In the genomic region with DNA sequence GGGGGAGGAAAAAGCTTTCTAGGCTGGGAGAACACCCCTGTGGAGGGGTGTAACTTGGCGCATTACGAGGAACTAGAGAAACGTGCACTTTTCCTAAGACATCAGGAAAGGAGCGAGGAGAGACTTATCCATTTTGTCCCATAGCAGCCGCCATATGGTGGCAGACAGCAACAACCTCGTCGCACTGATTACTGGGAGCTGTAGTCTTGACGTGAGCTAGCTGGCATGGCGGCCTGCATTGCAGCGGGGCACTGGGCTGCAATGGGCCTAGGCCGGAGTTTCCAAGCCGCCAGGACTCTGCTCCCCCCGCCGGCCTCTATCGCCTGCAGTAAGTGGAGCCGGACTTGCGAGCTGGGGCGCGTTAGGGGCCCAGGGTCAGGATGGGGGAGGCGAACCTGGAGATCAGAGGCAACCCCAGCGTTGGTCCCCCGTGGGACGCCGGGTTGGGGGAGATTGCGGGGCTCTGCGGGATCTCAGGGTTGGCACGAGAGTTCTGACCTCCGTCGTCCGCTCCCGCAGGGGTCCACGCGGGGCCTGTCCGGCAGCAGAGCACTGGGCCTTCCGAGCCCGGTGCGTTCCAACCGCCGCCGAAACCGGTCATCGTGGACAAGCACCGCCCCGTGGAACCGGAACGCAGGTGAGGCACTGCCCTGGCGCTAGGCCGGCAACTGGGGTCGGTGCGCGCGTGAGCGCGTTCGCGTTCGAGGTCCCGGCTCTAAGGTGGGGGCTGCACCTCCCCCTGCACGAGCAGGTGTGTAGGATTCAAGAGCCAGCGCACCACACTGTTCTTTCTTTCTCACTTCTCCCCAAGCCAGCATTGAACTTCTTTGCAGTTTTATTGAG, we compare ENCODE assay signal across 1 cellular context.
TF ChIP-seq lines count a peak whose summit lies in the region.

A gene (plus strand): TSS at position 201 of the 843 bp plus-strand sequence. CDS start 25 bp downstream, at position 226.

TF ChIP-seq in HEK293, 187 proteins besides CTCF, POLR2A, EP300 and RAD21 (continued from another document and continues in another):
- TF ChIP-seq, protein P1, sequence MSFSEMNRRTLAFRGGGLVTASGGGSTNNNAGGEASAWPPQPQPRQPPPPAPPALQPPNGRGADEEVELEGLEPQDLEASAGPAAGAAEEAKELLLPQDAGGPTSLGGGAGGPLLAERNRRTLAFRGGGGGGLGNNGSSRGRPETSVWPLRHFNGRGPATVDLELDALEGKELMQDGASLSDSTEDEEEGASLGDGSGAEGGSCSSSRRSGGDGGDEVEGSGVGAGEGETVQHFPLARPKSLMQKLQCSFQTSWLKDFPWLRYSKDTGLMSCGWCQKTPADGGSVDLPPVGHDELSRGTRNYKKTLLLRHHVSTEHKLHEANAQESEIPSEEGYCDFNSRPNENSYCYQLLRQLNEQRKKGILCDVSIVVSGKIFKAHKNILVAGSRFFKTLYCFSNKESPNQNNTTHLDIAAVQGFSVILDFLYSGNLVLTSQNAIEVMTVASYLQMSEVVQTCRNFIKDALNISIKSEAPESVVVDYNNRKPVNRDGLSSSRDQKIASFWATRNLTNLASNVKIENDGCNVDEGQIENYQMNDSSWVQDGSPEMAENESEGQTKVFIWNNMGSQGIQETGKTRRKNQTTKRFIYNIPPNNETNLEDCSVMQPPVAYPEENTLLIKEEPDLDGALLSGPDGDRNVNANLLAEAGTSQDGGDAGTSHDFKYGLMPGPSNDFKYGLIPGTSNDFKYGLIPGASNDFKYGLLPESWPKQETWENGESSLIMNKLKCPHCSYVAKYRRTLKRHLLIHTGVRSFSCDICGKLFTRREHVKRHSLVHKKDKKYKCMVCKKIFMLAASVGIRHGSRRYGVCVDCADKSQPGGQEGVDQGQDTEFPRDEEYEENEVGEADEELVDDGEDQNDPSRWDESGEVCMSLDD (tag by site-specific recombination; IDR thresholded peaks at IDR 0.05) = peak; percentile 62
- TF ChIP-seq ZNF600 (tag by site-specific recombination; IDR thresholded peaks at IDR 0.05) (0 out of 2 replicates have a peak, but pooled peaks have one; percentile 17), ZNF292 (tag by site-specific recombination; IDR thresholded peaks at IDR 0.05; ENCODE audit: borderline replicate concordance, low read depth) (no peak), YY2 (tag by site-specific recombination; IDR thresholded peaks at IDR 0.05) (peak; percentile 92), ZIC2 (tag by site-specific recombination; IDR thresholded peaks at IDR 0.05) (peak; percentile 52), ZNF274 (IDR thresholded peaks at IDR 0.05; ENCODE audit: low read length) (no peak), ZNF274 (tag by site-specific recombination; IDR thresholded peaks at IDR 0.05; ENCODE audit: borderline replicate concordance) (no peak), ZNF157 (tag by site-specific recombination; IDR thresholded peaks at IDR 0.05) (no peak), YY1 (tag by site-specific recombination; IDR thresholded peaks at IDR 0.05) (peak; percentile 93), ZBTB7A (tag by site-specific recombination; IDR thresholded peaks at IDR 0.05; ENCODE audit: low read depth) (0 out of 2 replicates have a peak, but pooled peaks have one; percentile 12), ZNF140 (tag by site-specific recombination; IDR thresholded peaks at IDR 0.05) (no peak), EGR2 (tag by site-specific recombination; IDR thresholded peaks at IDR 0.05; ENCODE audit: low read depth) (no peak), ZNF777 (tag by site-specific recombination; IDR thresholded peaks at IDR 0.05; ENCODE audit: borderline replicate concordance) (peak; percentile 71; the same call in 1 of the 2 replicates), ZBTB17 (tag by site-specific recombination; IDR thresholded peaks at IDR 0.05) (peak; percentile 90), ZFP37 (tag by site-specific recombination; IDR thresholded peaks at IDR 0.05) (peak; percentile 67; the same call in 1 of the 2 replicates), ZNF621 (tag by site-specific recombination; IDR thresholded peaks at IDR 0.05) (no peak), ZNF701 (tag by site-specific recombination; IDR thresholded peaks at IDR 0.05) (no peak), ZNF561 (tag by site-specific recombination; IDR thresholded peaks at IDR 0.05; ENCODE audit: borderline replicate concordance) (0 out of 2 replicates have a peak, but pooled peaks have one; percentile 59), SP3 (tag by site-specific recombination; IDR thresholded peaks at IDR 0.05) (peak; percentile 45), PRDM1 (tag by site-specific recombination; IDR thresholded peaks at IDR 0.05) (0 out of 2 replicates have a peak, but pooled peaks have one; percentile 33), TRIM28 (IDR thresholded peaks at IDR 0.05; ENCODE audit: borderline replicate concordance, low read length) (peak; percentile 69; the same call in 1 of the 2 replicates)
- TF ChIP-seq, protein P2, sequence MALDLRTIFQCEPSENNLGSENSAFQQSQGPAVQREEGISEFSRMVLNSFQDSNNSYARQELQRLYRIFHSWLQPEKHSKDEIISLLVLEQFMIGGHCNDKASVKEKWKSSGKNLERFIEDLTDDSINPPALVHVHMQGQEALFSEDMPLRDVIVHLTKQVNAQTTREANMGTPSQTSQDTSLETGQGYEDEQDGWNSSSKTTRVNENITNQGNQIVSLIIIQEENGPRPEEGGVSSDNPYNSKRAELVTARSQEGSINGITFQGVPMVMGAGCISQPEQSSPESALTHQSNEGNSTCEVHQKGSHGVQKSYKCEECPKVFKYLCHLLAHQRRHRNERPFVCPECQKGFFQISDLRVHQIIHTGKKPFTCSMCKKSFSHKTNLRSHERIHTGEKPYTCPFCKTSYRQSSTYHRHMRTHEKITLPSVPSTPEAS (tag by site-specific recombination; IDR thresholded peaks at IDR 0.05) = 0 out of 2 replicates have a peak, but pooled peaks have one; percentile 42
- TF ChIP-seq, protein P3, sequence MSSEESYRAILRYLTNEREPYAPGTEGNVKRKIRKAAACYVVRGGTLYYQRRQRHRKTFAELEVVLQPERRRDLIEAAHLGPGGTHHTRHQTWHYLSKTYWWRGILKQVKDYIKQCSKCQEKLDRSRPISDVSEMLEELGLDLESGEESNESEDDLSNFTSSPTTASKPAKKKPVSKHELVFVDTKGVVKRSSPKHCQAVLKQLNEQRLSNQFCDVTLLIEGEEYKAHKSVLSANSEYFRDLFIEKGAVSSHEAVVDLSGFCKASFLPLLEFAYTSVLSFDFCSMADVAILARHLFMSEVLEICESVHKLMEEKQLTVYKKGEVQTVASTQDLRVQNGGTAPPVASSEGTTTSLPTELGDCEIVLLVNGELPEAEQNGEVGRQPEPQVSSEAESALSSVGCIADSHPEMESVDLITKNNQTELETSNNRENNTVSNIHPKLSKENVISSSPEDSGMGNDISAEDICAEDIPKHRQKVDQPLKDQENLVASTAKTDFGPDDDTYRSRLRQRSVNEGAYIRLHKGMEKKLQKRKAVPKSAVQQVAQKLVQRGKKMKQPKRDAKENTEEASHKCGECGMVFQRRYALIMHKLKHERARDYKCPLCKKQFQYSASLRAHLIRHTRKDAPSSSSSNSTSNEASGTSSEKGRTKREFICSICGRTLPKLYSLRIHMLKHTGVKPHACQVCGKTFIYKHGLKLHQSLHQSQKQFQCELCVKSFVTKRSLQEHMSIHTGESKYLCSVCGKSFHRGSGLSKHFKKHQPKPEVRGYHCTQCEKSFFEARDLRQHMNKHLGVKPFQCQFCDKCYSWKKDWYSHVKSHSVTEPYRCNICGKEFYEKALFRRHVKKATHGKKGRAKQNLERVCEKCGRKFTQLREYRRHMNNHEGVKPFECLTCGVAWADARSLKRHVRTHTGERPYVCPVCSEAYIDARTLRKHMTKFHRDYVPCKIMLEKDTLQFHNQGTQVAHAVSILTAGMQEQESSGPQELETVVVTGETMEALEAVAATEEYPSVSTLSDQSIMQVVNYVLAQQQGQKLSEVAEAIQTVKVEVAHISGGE (tag by site-specific recombination; conservative IDR thresholded peaks at IDR 0.05; ENCODE audit: low read depth) = peak; percentile 86
- TF ChIP-seq, protein P4, sequence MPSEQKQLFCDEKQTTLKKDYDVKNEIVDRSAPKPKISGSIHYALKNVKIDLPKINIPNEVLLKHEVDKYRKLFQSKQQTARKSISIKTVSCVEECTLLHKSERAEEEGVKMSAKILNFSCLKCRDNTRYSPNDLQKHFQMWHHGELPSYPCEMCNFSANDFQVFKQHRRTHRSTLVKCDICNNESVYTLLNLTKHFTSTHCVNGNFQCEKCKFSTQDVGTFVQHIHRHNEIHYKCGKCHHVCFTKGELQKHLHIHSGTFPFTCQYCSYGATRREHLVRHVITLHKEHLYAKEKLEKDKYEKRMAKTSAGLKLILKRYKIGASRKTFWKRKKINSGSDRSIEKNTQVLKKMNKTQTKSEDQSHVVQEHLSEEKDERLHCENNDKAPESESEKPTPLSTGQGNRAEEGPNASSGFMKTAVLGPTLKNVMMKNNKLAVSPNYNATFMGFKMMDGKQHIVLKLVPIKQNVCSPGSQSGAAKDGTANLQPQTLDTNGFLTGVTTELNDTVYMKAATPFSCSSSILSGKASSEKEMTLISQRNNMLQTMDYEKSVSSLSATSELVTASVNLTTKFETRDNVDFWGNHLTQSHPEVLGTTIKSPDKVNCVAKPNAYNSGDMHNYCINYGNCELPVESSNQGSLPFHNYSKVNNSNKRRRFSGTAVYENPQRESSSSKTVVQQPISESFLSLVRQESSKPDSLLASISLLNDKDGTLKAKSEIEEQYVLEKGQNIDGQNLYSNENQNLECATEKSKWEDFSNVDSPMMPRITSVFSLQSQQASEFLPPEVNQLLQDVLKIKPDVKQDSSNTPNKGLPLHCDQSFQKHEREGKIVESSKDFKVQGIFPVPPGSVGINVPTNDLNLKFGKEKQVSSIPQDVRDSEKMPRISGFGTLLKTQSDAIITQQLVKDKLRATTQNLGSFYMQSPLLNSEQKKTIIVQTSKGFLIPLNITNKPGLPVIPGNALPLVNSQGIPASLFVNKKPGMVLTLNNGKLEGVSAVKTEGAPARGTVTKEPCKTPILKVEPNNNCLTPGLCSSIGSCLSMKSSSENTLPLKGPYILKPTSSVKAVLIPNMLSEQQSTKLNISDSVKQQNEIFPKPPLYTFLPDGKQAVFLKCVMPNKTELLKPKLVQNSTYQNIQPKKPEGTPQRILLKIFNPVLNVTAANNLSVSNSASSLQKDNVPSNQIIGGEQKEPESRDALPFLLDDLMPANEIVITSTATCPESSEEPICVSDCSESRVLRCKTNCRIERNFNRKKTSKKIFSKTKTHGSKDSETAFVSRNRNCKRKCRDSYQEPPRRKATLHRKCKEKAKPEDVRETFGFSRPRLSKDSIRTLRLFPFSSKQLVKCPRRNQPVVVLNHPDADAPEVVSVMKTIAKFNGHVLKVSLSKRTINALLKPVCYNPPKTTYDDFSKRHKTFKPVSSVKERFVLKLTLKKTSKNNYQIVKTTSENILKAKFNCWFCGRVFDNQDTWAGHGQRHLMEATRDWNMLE (tag by site-specific recombination; conservative IDR thresholded peaks at IDR 0.05; ENCODE audit: low read depth) = peak; percentile 73
- TF ChIP-seq, protein P5, sequence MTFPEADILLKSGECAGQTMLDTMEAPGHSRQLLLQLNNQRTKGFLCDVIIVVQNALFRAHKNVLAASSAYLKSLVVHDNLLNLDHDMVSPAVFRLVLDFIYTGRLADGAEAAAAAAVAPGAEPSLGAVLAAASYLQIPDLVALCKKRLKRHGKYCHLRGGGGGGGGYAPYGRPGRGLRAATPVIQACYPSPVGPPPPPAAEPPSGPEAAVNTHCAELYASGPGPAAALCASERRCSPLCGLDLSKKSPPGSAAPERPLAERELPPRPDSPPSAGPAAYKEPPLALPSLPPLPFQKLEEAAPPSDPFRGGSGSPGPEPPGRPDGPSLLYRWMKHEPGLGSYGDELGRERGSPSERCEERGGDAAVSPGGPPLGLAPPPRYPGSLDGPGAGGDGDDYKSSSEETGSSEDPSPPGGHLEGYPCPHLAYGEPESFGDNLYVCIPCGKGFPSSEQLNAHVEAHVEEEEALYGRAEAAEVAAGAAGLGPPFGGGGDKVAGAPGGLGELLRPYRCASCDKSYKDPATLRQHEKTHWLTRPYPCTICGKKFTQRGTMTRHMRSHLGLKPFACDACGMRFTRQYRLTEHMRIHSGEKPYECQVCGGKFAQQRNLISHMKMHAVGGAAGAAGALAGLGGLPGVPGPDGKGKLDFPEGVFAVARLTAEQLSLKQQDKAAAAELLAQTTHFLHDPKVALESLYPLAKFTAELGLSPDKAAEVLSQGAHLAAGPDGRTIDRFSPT (tag by site-specific recombination; IDR thresholded peaks at IDR 0.05) = peak; percentile 72
- TF ChIP-seq, protein P6, sequence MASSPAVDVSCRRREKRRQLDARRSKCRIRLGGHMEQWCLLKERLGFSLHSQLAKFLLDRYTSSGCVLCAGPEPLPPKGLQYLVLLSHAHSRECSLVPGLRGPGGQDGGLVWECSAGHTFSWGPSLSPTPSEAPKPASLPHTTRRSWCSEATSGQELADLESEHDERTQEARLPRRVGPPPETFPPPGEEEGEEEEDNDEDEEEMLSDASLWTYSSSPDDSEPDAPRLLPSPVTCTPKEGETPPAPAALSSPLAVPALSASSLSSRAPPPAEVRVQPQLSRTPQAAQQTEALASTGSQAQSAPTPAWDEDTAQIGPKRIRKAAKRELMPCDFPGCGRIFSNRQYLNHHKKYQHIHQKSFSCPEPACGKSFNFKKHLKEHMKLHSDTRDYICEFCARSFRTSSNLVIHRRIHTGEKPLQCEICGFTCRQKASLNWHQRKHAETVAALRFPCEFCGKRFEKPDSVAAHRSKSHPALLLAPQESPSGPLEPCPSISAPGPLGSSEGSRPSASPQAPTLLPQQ (tag by site-specific recombination; IDR thresholded peaks at IDR 0.05) = peak; percentile 18; the same call in 1 of the 2 replicates
- TF ChIP-seq, protein P7, sequence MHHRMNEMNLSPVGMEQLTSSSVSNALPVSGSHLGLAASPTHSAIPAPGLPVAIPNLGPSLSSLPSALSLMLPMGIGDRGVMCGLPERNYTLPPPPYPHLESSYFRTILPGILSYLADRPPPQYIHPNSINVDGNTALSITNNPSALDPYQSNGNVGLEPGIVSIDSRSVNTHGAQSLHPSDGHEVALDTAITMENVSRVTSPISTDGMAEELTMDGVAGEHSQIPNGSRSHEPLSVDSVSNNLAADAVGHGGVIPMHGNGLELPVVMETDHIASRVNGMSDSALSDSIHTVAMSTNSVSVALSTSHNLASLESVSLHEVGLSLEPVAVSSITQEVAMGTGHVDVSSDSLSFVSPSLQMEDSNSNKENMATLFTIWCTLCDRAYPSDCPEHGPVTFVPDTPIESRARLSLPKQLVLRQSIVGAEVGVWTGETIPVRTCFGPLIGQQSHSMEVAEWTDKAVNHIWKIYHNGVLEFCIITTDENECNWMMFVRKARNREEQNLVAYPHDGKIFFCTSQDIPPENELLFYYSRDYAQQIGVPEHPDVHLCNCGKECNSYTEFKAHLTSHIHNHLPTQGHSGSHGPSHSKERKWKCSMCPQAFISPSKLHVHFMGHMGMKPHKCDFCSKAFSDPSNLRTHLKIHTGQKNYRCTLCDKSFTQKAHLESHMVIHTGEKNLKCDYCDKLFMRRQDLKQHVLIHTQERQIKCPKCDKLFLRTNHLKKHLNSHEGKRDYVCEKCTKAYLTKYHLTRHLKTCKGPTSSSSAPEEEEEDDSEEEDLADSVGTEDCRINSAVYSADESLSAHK (tag by site-specific recombination; IDR thresholded peaks at IDR 0.05) = 0 out of 2 replicates have a peak, but pooled peaks have one; percentile 4
- TF ChIP-seq, protein P8, sequence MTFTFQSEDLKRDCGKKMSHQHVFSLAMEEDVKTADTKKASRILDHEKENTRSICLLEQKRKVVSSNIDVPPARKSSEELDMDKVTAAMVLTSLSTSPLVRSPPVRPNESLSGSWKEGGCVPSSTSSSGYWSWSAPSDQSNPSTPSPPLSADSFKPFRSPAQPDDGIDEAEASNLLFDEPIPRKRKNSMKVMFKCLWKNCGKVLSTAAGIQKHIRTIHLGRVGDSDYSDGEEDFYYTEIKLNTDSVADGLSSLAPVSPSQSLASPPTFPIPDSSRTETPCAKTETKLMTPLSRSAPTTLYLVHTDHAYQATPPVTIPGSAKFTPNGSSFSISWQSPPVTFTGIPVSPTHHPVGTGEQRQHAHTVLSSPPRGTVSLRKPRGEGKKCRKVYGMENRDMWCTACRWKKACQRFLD (tag by site-specific recombination; IDR thresholded peaks at IDR 0.05) = no peak
